Comparison of ENCODE assay signal across 1 cellular context in genomic region chr2:114550895-114551793, GRCh38.
TF ChIP-seq lines count a peak whose summit lies in the region.

No MANE protein-coding gene starts in this region.

TF ChIP-seq in HCT116, 20 proteins besides CTCF, POLR2A, EP300 and RAD21 (continued from another document):
- TF ChIP-seq ZBTB33 (IDR thresholded peaks at IDR 0.05; ENCODE audit: extremely low read depth, insufficient replicate concordance, low read length) = no peak
- no peak for TF ChIP-seq SRF (IDR thresholded peaks at IDR 0.05; ENCODE audit: low read depth)
- no peak for TF ChIP-seq ATF3 (IDR thresholded peaks at IDR 0.05)
- TF ChIP-seq JUND (IDR thresholded peaks at IDR 0.05) = no peak
- no peak for TF ChIP-seq MAX (IDR thresholded peaks at IDR 0.05)
- TF ChIP-seq ELF1 (IDR thresholded peaks at IDR 0.05; ENCODE audit: borderline replicate concordance, low read depth) = no peak
